ENCODE assay signal across 8 cellular contexts in the genomic region with DNA sequence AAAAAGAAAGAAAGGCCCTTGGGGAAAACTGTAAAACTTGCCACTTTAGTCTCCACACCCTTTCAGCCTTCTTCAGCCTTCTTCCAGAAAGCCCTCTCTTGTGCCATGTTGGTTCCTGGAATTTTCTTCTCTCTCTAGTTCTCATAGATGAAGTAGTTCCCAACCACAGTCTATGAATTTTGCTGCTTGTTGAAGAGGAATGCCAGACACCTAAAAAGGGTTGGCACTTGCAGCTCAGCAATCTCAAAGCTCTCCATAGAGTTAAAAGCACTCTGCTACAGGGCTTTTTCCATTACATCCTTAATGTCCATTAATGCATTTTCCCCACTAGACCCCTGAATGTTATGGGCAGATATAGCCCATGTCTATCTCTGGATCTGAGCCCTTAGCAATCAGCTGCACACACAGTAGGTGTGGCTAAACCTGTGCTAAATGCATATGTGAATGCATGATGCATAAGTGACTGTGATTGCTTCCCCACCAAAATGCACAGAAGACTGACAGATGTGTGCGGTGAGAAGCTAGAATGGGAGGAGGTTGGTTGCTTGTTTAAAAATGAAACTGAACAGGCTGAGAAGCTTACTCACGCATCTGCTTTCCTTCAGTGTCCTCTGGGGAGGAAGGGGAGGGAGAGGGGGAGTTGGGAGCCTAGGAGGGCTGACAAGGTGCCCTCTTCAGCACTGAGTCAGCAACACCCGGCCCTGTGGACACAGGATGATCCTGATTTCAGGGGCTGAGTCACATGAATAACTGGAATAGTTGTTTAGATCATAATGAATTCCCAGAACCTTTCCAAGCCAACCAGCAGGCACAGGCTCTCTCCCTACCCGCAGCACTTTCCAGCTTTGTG.
A peak's percentile ranks its signal among the peaks of the same experiment; 100 is the strongest.
DNase-seq lines count a peak whose midpoint lies in the region; ATAC-seq, FAIRE-seq and TF ChIP-seq lines count a peak whose summit lies in the region.

No MANE protein-coding gene starts in this region.

- peak; percentile 69 for ATAC-seq in GM21447 (IDR thresholded peaks at IDR 0.05; ENCODE audit: unreplicated experiment)
- peak; percentile 92 to 98 for ATAC-seq in left cardiac atrium
- peak; percentile 88 for ATAC-seq in sciatic nerve

- intact Hi-C loops in left cardiac atrium (cut with DNase I): loop anchor here in 1 of 2 donors (5.0 kb wide), 1 partner anchor 142 kb away; no protein-coding TSS in a partner anchor
- intact Hi-C loops in sciatic nerve (cut with DNase I): no loop called here

- peak; percentile 79 for FAIRE-seq in HTR-8/SVneo (lab: Jason Lieb, UNC)

- peaks cover 5% of the 10 kb centered on the region for H3K27me3 Mint-ChIP-seq in activated naive CD4-positive, alpha-beta T cell treated with anti-CD3 and anti-CD28 coated beads, Interleukin-2, amount 10 ng/mL, durations not matched to agents 7 days and 5 days

- no peak overlapping the region for H3K27ac Mint-ChIP-seq in activated naive CD4-positive, alpha-beta T cell treated with anti-CD3 and anti-CD28 coated beads, Interleukin-2, amount 10 ng/mL, durations not matched to agents 7 days and 5 days

- H3K36me3 Mint-ChIP-seq in activated naive CD4-positive, alpha-beta T cell treated with anti-CD3 and anti-CD28 coated beads, Interleukin-2, amount 10 ng/mL, durations not matched to agents 7 days and 5 days: no peaks in the 10 kb centered on the region

- no peak overlapping the region for H3K4me3 Mint-ChIP-seq in activated naive CD4-positive, alpha-beta T cell treated with anti-CD3 and anti-CD28 coated beads, Interleukin-2, amount 10 ng/mL, durations not matched to agents 7 days and 5 days

- peak; percentile 48 for DNase-seq in GM10266 (ENCODE audit: extremely low spot score)
- peak; percentile 84 for DNase-seq in HTR-8/SVneo (ENCODE audit: insufficient read length, low spot score)
- peak; percentile 33 for DNase-seq in activated naive CD4-positive, alpha-beta T cell treated with anti-CD3 and anti-CD28 coated beads, Interleukin-2, amount 10 ng/mL, durations not matched to agents 7 days and 5 days
- DNase-seq in left cardiac atrium: peak; percentile 86
- DNase-seq in sciatic nerve (ENCODE audit: low spot score): peak; percentile 79
- DNase-seq in NCI-H1105 treated with DMSO at 0.1 percent for 48 hours (lab: John Stamatoyannopoulos, UW): no peak
- DNase-seq in stimulated activated CD4-positive, alpha-beta T cell treated with anti-CD3 and anti-CD28 coated beads, Interleukin-2, amount 100 ng/mL, for 48 hours: no peak

- no peak for TF ChIP-seq CTCF in GM10266 (IDR thresholded peaks at IDR 0.05; ENCODE audit: control insufficient read depth, insufficient read depth, low read depth, missing control alignments)

- H3K4me1 Mint-ChIP-seq in activated naive CD4-positive, alpha-beta T cell treated with anti-CD3 and anti-CD28 coated beads, Interleukin-2, amount 10 ng/mL, durations not matched to agents 7 days and 5 days: peaks cover 22% of the 10 kb centered on the region

- no peaks in the 10 kb centered on the region for H3K9me3 Mint-ChIP-seq in activated naive CD4-positive, alpha-beta T cell treated with anti-CD3 and anti-CD28 coated beads, Interleukin-2, amount 10 ng/mL, durations not matched to agents 7 days and 5 days

- CTCF ChIA-PET in activated naive CD4-positive, alpha-beta T cell treated with anti-CD3 and anti-CD28 coated beads, Interleukin-2, amount 10 ng/mL, durations not matched to agents 7 days and 5 days (lab: Charles Lee): interaction anchor here (1.1 to 1.7 kb wide), 2 partner anchors 80 to 548 kb away, joined by 4 to 7 read pairs; no protein-coding TSS in a partner anchor

Comparison
In these comparisons a context has a peak if more than half of its experiments do, and no peak if none do; other contexts are left out.
1. DNase-seq: peak in GM10266 (single experiment), HTR-8/SVneo (single experiment), activated naive CD4-positive, alpha-beta T cell treated with anti-CD3 and anti-CD28 coated beads, Interleukin-2, amount 10 ng/mL, durations not matched to agents 7 days and 5 days (single experiment), left cardiac atrium (single experiment) and sciatic nerve (single experiment); none in NCI-H1105 treated with DMSO at 0.1 percent for 48 hours (single experiment) and stimulated activated CD4-positive, alpha-beta T cell treated with anti-CD3 and anti-CD28 coated beads, Interleukin-2, amount 100 ng/mL, for 48 hours (0 of 2).
2. Peak in every context shown above with its lines, with median percentiles within 50 percentile points of each other: ATAC-seq.